Comparison of ENCODE assay signal across 12 cellular contexts in the genomic region with DNA sequence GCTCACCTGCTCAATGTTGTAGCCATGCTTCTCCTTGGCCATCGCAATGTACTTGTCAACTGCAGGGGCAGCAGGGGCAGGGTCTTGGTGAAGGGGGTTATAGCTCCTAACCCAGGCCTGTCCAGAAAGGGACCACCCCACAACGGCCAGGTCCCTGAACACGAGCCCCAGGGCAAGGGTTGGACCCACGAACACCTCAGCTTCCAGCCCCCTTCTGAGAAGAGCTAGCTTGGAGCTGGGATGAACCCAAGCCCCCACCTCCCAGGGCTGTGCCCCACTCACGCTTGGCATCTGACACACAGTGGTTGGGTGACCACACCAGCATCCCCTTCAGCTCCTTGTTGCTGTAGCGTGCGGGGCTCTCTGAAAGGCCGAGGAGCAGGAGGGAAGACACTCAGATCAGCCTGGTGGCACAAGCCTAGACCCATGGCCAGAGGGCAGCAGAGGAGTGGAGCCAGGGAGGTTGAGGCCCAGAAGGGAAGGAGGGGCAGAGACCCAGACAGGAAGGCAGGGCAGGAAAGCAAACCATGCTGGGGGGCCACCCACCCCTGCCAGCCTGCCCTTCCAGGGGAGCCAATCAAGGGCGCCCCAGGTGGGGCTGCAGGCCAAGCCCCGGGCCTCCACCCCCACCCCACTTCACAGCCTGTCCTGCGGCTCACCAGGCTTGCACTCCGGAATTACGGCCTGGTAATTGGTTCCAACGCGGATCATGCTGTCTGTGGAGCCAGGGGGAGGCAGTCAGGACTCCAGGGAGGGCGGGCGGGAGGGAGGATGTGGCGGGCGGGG. TPM values are rescaled to one million over a fixed set of nuclear protein-coding genes. Genes with fewer than 3 reads are reported as not detected.
DNase-seq lines count a peak whose midpoint lies in the region; ATAC-seq lines count a peak whose summit lies in the region.
"Had no signal": no experiment of that assay in that cellular context is flagged by ENCODE, and none has a peak within 500 bp of the region (broad histone marks: within the 10 kb centered on the region; RNA-seq: fewer than 3 reads in every experiment).

No MANE protein-coding gene starts in this region.

- no peaks in the 10 kb centered on the region for H3K79me2 ChIP-seq in GM23248 (ENCODE audit: insufficient read depth)

- H3K27me3 ChIP-seq in GM23248 (replicated peaks; ENCODE audit: insufficient read depth) = no peaks in the 10 kb centered on the region
- H3K27me3 ChIP-seq in naive thymus-derived CD4-positive, alpha-beta T cell (ENCODE audit: control insufficient read depth in 2 of 2, insufficient read depth in 2 of 2, low read length in 2 of 2) = no peaks in the 10 kb centered on the region

- ATAC-seq in central memory CD8-positive, alpha-beta T cell (replicated peaks; ENCODE audit: extremely low read depth, poor library complexity, severe bottlenecking) = no peak
- ATAC-seq in naive thymus-derived CD4-positive, alpha-beta T cell = no peak
- no peak for ATAC-seq in GM21825 (IDR thresholded peaks at IDR 0.05; ENCODE audit: unreplicated experiment)

- 55 to 79% methylated on average over 10 to 19 of the region's 19 CpGs for WGBS in GM23248 (ENCODE audit: low coverage in 1 of 2, low lambda C conversion rate in 2 of 2, missing lambda C conversion rate in 2 of 2), 2 experiments

- no peak overlapping the region for H2AFZ ChIP-seq in GM23248

- H3K4me1 Mint-ChIP-seq in central memory CD8-positive, alpha-beta T cell = peaks cover 22% of the 10 kb centered on the region
- peaks cover 0 to 20% (median 15%) of the 10 kb centered on the region in 7 donors for H3K4me1 Mint-ChIP-seq in naive thymus-derived CD4-positive, alpha-beta T cell

- no peaks in the 10 kb centered on the region for H3K9me3 ChIP-seq in GM23248 (ENCODE audit: low read depth)
- no peaks in the 10 kb centered on the region for H3K9me3 ChIP-seq in naive thymus-derived CD4-positive, alpha-beta T cell (ENCODE audit: control insufficient read depth in 2 of 3, low read length in 3 of 3)

- in situ Hi-C loops in GM23248 (cut with MboI) = no loop called here

- no peaks in the 10 kb centered on the region for H3K9me3 Mint-ChIP-seq in central memory CD8-positive, alpha-beta T cell
- no peaks in the 10 kb centered on the region for H3K9me3 Mint-ChIP-seq in naive thymus-derived CD4-positive, alpha-beta T cell

- peaks cover 8% of the 10 kb centered on the region for H3K36me3 Mint-ChIP-seq in central memory CD8-positive, alpha-beta T cell (ENCODE audit: insufficient read depth)
- no peaks in the 10 kb centered on the region for H3K36me3 Mint-ChIP-seq in naive thymus-derived CD4-positive, alpha-beta T cell

- peak; percentile 70 for DNase-seq in DMS 273 (lab: John Stamatoyannopoulos, UW; ENCODE audit: unreplicated experiment)
- no peak for DNase-seq in DMS 273 treated with DMSO at 0.1 percent for 48 hours (lab: John Stamatoyannopoulos, UW)
- peak; percentile 36 for DNase-seq in GM23248
- DNase-seq in central memory CD8-positive, alpha-beta T cell (ENCODE audit: low spot score in 2 of 2) = no peak
- no peak for DNase-seq in naive thymus-derived CD4-positive, alpha-beta T cell
- no peak for DNase-seq in NCI-H1048 (lab: John Stamatoyannopoulos, UW)
- DNase-seq in AG08395 (ENCODE audit: low spot score) = no peak
- DNase-seq: dermis blood vessel endothelial cell, EL, NCI-H2029 had no signal

- H3K36me3 ChIP-seq in GM23248 (ENCODE audit: low read depth) = no peaks in the 10 kb centered on the region
- peaks cover 0 to 3% (median 0%) of the 10 kb centered on the region in 3 experiments for H3K36me3 ChIP-seq in naive thymus-derived CD4-positive, alpha-beta T cell (ENCODE audit: control insufficient read depth in 2 of 3, insufficient read depth in 3 of 3, low read length in 3 of 3)

- CTCF ChIA-PET in naive thymus-derived CD4-positive, alpha-beta T cell (lab: Charles Lee) = interaction anchor here (0.6 to 3.6 kb wide), 2 partner anchors 20 to 78 kb away, joined by 5 to 12 read pairs; no protein-coding TSS in a partner anchor

- H3K4me3 Mint-ChIP-seq in central memory CD8-positive, alpha-beta T cell = peak overlapping the region; percentile 85
- peak overlapping the region in 7 of 10 donors; percentile 14 to 89 (median 61) for H3K4me3 Mint-ChIP-seq in naive thymus-derived CD4-positive, alpha-beta T cell

- no peak overlapping the region for H3K27ac Mint-ChIP-seq in central memory CD8-positive, alpha-beta T cell (ENCODE audit: low read depth)
- no peak overlapping the region for H3K27ac Mint-ChIP-seq in naive thymus-derived CD4-positive, alpha-beta T cell

- H3K4me1 ChIP-seq in GM23248 (ENCODE audit: insufficient read depth) = peaks cover 13% of the 10 kb centered on the region; the same call in 1 of the 2 replicates
- H3K4me1 ChIP-seq in naive thymus-derived CD4-positive, alpha-beta T cell (ENCODE audit: control insufficient read depth in 2 of 2, insufficient read depth in 2 of 2, low read length in 2 of 2) = peaks cover 8 to 20% of the 10 kb centered on the region in 2 donors

- H3K9ac ChIP-seq in GM23248 = no peak overlapping the region

- intact Hi-C loops in naive thymus-derived CD4-positive, alpha-beta T cell (cut with micrococcal nuclease) = no loop called here

- H3K4me2 ChIP-seq in GM23248 (ENCODE audit: unreplicated experiment) = no peak overlapping the region

- H3F3A ChIP-seq in GM23248 (ENCODE audit: insufficient read depth) = 0 out of 2 replicates have a peak, but pooled peaks cover 6% of the 10 kb centered on the region

- H4K20me1 ChIP-seq in GM23248 (ENCODE audit: insufficient read depth) = no peaks in the 10 kb centered on the region

- H3K27ac ChIP-seq in GM23248 = no peak overlapping the region
- H3K27ac ChIP-seq in naive thymus-derived CD4-positive, alpha-beta T cell (ENCODE audit: low read depth, low read length) = no peak overlapping the region

- H3K4me3 ChIP-seq in GM23248 = no peak overlapping the region
- no peak overlapping the region for H3K4me3 ChIP-seq in naive thymus-derived CD4-positive, alpha-beta T cell (ENCODE audit: low read length)

- H3K27me3 Mint-ChIP-seq in central memory CD8-positive, alpha-beta T cell = no peaks in the 10 kb centered on the region
- H3K27me3 Mint-ChIP-seq in naive thymus-derived CD4-positive, alpha-beta T cell = peaks cover 0 to 19% (median 0%) of the 10 kb centered on the region in 5 donors

- H3K9me2 ChIP-seq in GM23248 (ENCODE audit: insufficient read depth) = no peaks in the 10 kb centered on the region

- POLR2A ChIA-PET in naive thymus-derived CD4-positive, alpha-beta T cell (lab: Charles Lee) = interaction anchor here (0.6 to 1.2 kb wide), 2 partner anchors 27 to 232 kb away, joined by 3 to 5 read pairs; no protein-coding TSS in a partner anchor

RNA-seq across cellular contexts. Expression of gene RCOR2, which starts 1.9 kb away (rescaled TPM):
- 0.89 and 1.8 TPM in 2 replicates for total RNA-seq in GM23248 (2014; rRNA removed; shearing (Covaris generic))
- 0.24 TPM in 1 of 2 replicates, not detected in the other for polyA plus RNA-seq in GM23248 (2016; fragmentation: Nextera tagmentation; extraction: Ambion mirVana)
- total RNA-seq in naive thymus-derived CD4-positive, alpha-beta T cell = under 1 TPM in 1 of 5 experiments, not detected in 4; 0.07 TPM
- polyA plus RNA-seq in naive thymus-derived CD4-positive, alpha-beta T cell = not detected
- total RNA-seq: mononuclear cell had no signal

RNA-seq across cellular contexts. Expression of gene NAA40, which starts 23.7 kb away (rescaled TPM):
- 11.7 and 27.9 TPM in 2 replicates for total RNA-seq in GM23248 (2014; rRNA removed; shearing (Covaris generic))
- polyA plus RNA-seq in GM23248 (2016; fragmentation: Nextera tagmentation; extraction: Ambion mirVana) = 10.3 and 12.0 TPM in 2 replicates
- total RNA-seq in naive thymus-derived CD4-positive, alpha-beta T cell = 10 to 100 TPM; 21.0 to 39.8 (median 24.8) TPM
- polyA plus RNA-seq in naive thymus-derived CD4-positive, alpha-beta T cell = 10 to 100 TPM in 1 of 2 donors, 1 to 10 TPM in 1; 5.1 to 10.3 TPM

RNA-seq across cellular contexts. Expression of gene COX8A, which starts 59.3 kb away (rescaled TPM):
- 358 and 388 TPM in 2 replicates for total RNA-seq in GM23248 (2014; rRNA removed; shearing (Covaris generic))
- polyA plus RNA-seq in GM23248 (2016; fragmentation: Nextera tagmentation; extraction: Ambion mirVana) = 397 and 417 TPM in 2 replicates
- total RNA-seq in naive thymus-derived CD4-positive, alpha-beta T cell = 100 to 1,000 TPM in 4 of 5 experiments, 10 to 100 TPM in 1; 90.9 to 363 (median 105) TPM
- polyA plus RNA-seq in naive thymus-derived CD4-positive, alpha-beta T cell = 100 to 1,000 TPM; 360 to 375 TPM

Comparison
In these comparisons a context has a peak if more than half of its experiments do, and no peak if none do; other contexts are left out.
1. DNase-seq: peak in DMS 273 (single experiment) and GM23248 (single experiment); none in DMS 273 treated with DMSO at 0.1 percent for 48 hours (single experiment), central memory CD8-positive, alpha-beta T cell (0 of 2), naive thymus-derived CD4-positive, alpha-beta T cell (0 of 9), NCI-H1048 (single experiment) and AG08395 (single experiment).